In genomic region chr16:88882358-88883030, GRCh38 we compare ENCODE assay signal across 2 cellular contexts.
TF ChIP-seq lines count a peak whose summit lies in the region.

No MANE protein-coding gene starts in this region.

TF ChIP-seq in SK-N-SH treated with all-trans-retinoic acid at 6 μM for 48 hours, 23 proteins besides CTCF, POLR2A, EP300 and RAD21 (continued from another document):
- no peak for TF ChIP-seq CSRNP3 (CRISPR knock-in tag; IDR thresholded peaks at IDR 0.05)
- TF ChIP-seq ARNTL (CRISPR knock-in tag; IDR thresholded peaks at IDR 0.05; ENCODE audit: borderline replicate concordance, low read depth), result no peak
- no peak for TF ChIP-seq ZFP3 (CRISPR knock-in tag; IDR thresholded peaks at IDR 0.05)
TF ChIP-seq in SK-N-SH treated with all-trans-retinoic acid at 6 μM for 48 hours: peak in this region for 0.

TF ChIP-seq in SK-N-SH, 30 proteins besides CTCF, POLR2A, EP300 and RAD21 (continued from another document):
- no peak for TF ChIP-seq USF2 (IDR thresholded peaks at IDR 0.05; ENCODE audit: borderline replicate concordance, low read depth, low read length)
- TF ChIP-seq ELF1 (IDR thresholded peaks at IDR 0.05), result no peak
- TF ChIP-seq USF1 (IDR thresholded peaks at IDR 0.05; ENCODE audit: borderline replicate concordance, low read depth), result no peak
- TF ChIP-seq GATA2 (CRISPR knock-in tag; IDR thresholded peaks at IDR 0.05), result no peak
- no peak for TF ChIP-seq MEF2A (IDR thresholded peaks at IDR 0.05; ENCODE audit: borderline replicate concordance, low read depth)
